15 cellular contexts compared by ENCODE assay signal in the genomic region with DNA sequence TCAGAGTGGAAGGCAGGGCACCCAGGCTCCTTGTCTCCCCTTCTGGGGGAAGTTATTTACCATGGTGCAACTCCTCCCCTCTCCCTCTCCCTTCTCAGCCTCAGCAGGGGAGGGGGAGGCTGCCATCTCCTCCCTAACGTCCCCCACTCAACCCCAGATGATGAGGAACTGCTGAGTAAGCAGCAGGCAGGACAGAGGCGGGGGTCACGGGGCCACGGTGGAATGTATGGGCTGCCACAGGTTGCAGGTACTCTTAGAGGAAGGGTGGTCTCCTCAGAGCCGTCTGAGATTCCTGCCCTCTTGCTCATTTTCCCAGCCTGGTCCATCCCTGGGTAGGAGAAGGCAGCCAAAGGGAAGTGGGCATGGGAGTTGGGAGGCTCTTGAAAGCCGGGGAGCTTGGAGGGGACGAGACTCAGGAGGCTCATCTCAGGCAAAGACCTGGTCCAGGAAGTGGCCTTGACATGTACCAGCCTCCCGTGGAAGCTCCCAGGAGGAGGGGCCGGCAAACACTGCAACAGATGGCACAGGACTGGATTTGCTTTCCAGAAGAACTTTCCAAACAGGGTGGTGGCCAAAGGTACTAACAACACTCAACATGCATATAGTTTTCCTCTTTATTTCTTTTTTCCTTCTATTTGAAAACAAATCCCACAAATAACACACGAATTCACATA. TPM values are rescaled to one million over a fixed set of nuclear protein-coding genes. Genes with fewer than 3 reads are reported as not detected.
A peak's percentile ranks its signal among the peaks of the same experiment; 100 is the strongest.
DNase-seq lines count a peak whose midpoint lies in the region; ATAC-seq, FAIRE-seq and TF ChIP-seq lines count a peak whose summit lies in the region.
"Had no signal": no experiment of that assay in that cellular context is flagged by ENCODE, and none has a peak within 500 bp of the region (broad histone marks: within the 10 kb centered on the region; RNA-seq: fewer than 3 reads in every experiment).

No MANE protein-coding gene starts in this region.

- TF ChIP-seq RAD21 in A549 (conservative IDR thresholded peaks at IDR 0.05 in 1 of 2, IDR thresholded peaks at IDR 0.05 in 1 of 2) = no peak

- peaks cover 37 to 78% (median 54%) of the 10 kb centered on the region in 7 donors for H3K4me1 Mint-ChIP-seq in naive thymus-derived CD4-positive, alpha-beta T cell

- H3K4me2 ChIP-seq in A549 = no peak overlapping the region

- peaks cover 0 to 2% (median 0%) of the 10 kb centered on the region in 5 donors for H3K36me3 Mint-ChIP-seq in naive thymus-derived CD4-positive, alpha-beta T cell

- TF ChIP-seq CTCF in A549 (IDR thresholded peaks at IDR 0.05) (no peak), adrenal gland (IDR thresholded peaks at IDR 0.05) (no peak)

- H3K27ac ChIP-seq in A549 (peak overlapping the region in 1 of 2 experiments; percentile 61; a peak in 3 of 6 replicates), adrenal gland (peak overlapping the region in 1 of 5 donors; percentile 0)
- H3K27ac ChIP-seq in naive thymus-derived CD4-positive, alpha-beta T cell (ENCODE audit: low read depth, low read length) = no peak overlapping the region
- H3K27ac ChIP-seq: tibial artery had no signal

- H3K9me3 ChIP-seq in A549 (no peaks in the 10 kb centered on the region), adrenal gland (replicated peaks in 1 of 3) (no peaks in the 10 kb centered on the region)
- no peaks in the 10 kb centered on the region for H3K9me3 ChIP-seq in naive thymus-derived CD4-positive, alpha-beta T cell (ENCODE audit: control insufficient read depth in 2 of 3, low read length in 3 of 3)
- H3K9me3 ChIP-seq: left lung, tibial artery had no signal

- TF ChIP-seq POLR2A in A549 (IDR thresholded peaks at IDR 0.05; ENCODE audit: low read length) (no peak), adrenal gland (IDR thresholded peaks at IDR 0.05) (no peak)

- POLR2A ChIA-PET in A549 (lab: Yijun Ruan, JAX) = no interaction called here
- POLR2A ChIA-PET in naive thymus-derived CD4-positive, alpha-beta T cell (lab: Charles Lee) = interaction anchor here (1.8 kb wide), 1 partner anchor 118 kb away, joined by 3 read pairs; no protein-coding TSS in a partner anchor

- ATAC-seq in A549 = no peak
- ATAC-seq in naive thymus-derived CD4-positive, alpha-beta T cell = no peak
- no peak for ATAC-seq in GM21526 (IDR thresholded peaks at IDR 0.05; ENCODE audit: low FRiP score, unreplicated experiment)
- ATAC-seq: left lung had no signal

- 63% methylated on average over 10 of the region's 10 CpGs for WGBS in A549 (ENCODE audit: missing lambda C conversion rate)
- WGBS in adrenal gland, 4 donors = 38 to 52% (median 46%) methylated on average over 8 to 10 of the region's 10 CpGs

- H3K9me3 Mint-ChIP-seq in naive thymus-derived CD4-positive, alpha-beta T cell = no peaks in the 10 kb centered on the region
- H3K9me3 Mint-ChIP-seq: activated T-helper 2 cell treated with anti-CD3 and anti-CD28 coated beads, Interferon-gamma antibody, Interleukin-2, Interleukin-4, amounts not matched to agents 10 μg/mL and 5 μg/mL and 100 μg/mL, durations not matched to agents 14 hours and 24 hours and 36 hours had no signal

- no peaks in the 10 kb centered on the region for H3K36me3 ChIP-seq in adrenal gland (replicated peaks in 1 of 2)
- H3K36me3 ChIP-seq in naive thymus-derived CD4-positive, alpha-beta T cell (ENCODE audit: control insufficient read depth in 2 of 3, insufficient read depth in 3 of 3, low read length in 3 of 3) = no peaks in the 10 kb centered on the region
- H3K36me3 ChIP-seq: left lung, tibial artery had no signal

- DNase-seq in A549 (ENCODE audit: low read depth in 1 of 2, low spot score in 1 of 2) (no peak), G401 (ENCODE audit: low spot score) (peak; percentile 66), adrenal gland (peak in 4 of 7 donors; percentile 49 to 65 (median 58)), LoVo (ENCODE audit: low spot score) (no peak), EL (no peak), T-helper 9 cell (no peak)
- DNase-seq in naive thymus-derived CD4-positive, alpha-beta T cell = no peak
- DNase-seq: activated CD4-positive, alpha-beta T cell treated with anti-CD3 and anti-CD28 coated beads for 48 hours; effector CD4-positive, alpha-beta T cell; left lung; Right ventricle myocardium superior; T1000; tibial artery had no signal

- no peak overlapping the region for H3K4me3 ChIP-seq in A549
- H3K4me3 ChIP-seq in adrenal gland = no peak overlapping the region
- no peak overlapping the region for H3K4me3 ChIP-seq in naive thymus-derived CD4-positive, alpha-beta T cell (ENCODE audit: low read length)
- H3K4me3 ChIP-seq: left lung, tibial artery had no signal

- peaks cover 28% of the 10 kb centered on the region for H3K4me1 ChIP-seq in A549
- peaks cover 6 to 16% of the 10 kb centered on the region in 2 donors for H3K4me1 ChIP-seq in adrenal gland (replicated peaks in 1 of 2)
- H3K4me1 ChIP-seq in naive thymus-derived CD4-positive, alpha-beta T cell (ENCODE audit: control insufficient read depth in 2 of 2, insufficient read depth in 2 of 2, low read length in 2 of 2) = peaks cover 21 to 57% of the 10 kb centered on the region in 2 donors

- H3K4me3 Mint-ChIP-seq in naive thymus-derived CD4-positive, alpha-beta T cell = no peak overlapping the region

- no peak for FAIRE-seq in A549 (lab: Jason Lieb, UNC)

- peak overlapping the region in 5 of 9 donors; percentile 10 to 86 (median 68) for H3K27ac Mint-ChIP-seq in naive thymus-derived CD4-positive, alpha-beta T cell

- no peak for TF ChIP-seq EP300 in A549 (IDR thresholded peaks at IDR 0.05)

- CTCF ChIA-PET in A549 (lab: Yijun Ruan, JAX) = interaction anchor here (1.1 kb wide), 1 partner anchor 22 kb away, joined by 3 read pairs; no protein-coding TSS in a partner anchor
- CTCF ChIA-PET in naive thymus-derived CD4-positive, alpha-beta T cell (lab: Charles Lee) = no interaction called here

- H3K27me3 ChIP-seq in adrenal gland = no peaks in the 10 kb centered on the region
- H3K27me3 ChIP-seq in naive thymus-derived CD4-positive, alpha-beta T cell (ENCODE audit: control insufficient read depth in 2 of 2, insufficient read depth in 2 of 2, low read length in 2 of 2) = no peaks in the 10 kb centered on the region
- H3K27me3 ChIP-seq: left lung, tibial artery had no signal

- H3K27me3 Mint-ChIP-seq in naive thymus-derived CD4-positive, alpha-beta T cell = peaks cover 0 to 4% (median 0%) of the 10 kb centered on the region in 5 donors

- intact Hi-C loops in adrenal gland (cut with DNase I) = no loop called here
- intact Hi-C loops in naive thymus-derived CD4-positive, alpha-beta T cell (cut with micrococcal nuclease) = no loop called here

- in situ Hi-C loops in G401 (cut with HindIII; ENCODE audit: low sequenced_read_pairs) = no loop called here

TF ChIP-seq in A549, 52 proteins besides CTCF, POLR2A, EP300 and RAD21:
- TF ChIP-seq MAFK (IDR thresholded peaks at IDR 0.05; ENCODE audit: partially characterized antibody) (peak; percentile 77), POLR2AphosphoS2 (conservative IDR thresholded peaks at IDR 0.05; ENCODE audit: low read length) (no peak)
TF ChIP-seq in A549: peak in this region for 1.

RNA-seq across cellular contexts. Expression of a gene that starts 19.0 kb away (rescaled TPM):
- 5.6 and 8.1 TPM in 2 replicates for polyA plus RNA-seq in A549 (2011; rRNA removed)
- 10.2 and 14.2 TPM in 2 replicates for polyA plus RNA-seq in A549 (2012; cell fraction: cytosol; rRNA removed)
- polyA plus RNA-seq in A549 (2012; cell fraction: nucleus; rRNA removed) = 14.1 and 18.1 TPM in 2 replicates
- polyA plus RNA-seq in A549 (2017; fragmentation: RNase III; extraction: RNeasy Plus Mini Kit Qiagen cat#74134 plus additional on column Dnase treatment) = 14.5 to 17.6 TPM (median 15.7 TPM) in 3 replicates
- polyA minus RNA-seq in A549 (2011; rRNA and poly(A)+ RNA removed) = 12.7 and 15.4 TPM in 2 replicates
- total RNA-seq in G401 (2014; rRNA removed; shearing (Covaris generic)) = 0.18 and 0.85 TPM in 2 replicates
- 10 to 100 TPM; 21.5 to 63.2 (median 30.3) TPM for total RNA-seq in adrenal gland
- polyA plus RNA-seq in adrenal gland = 10 to 100 TPM in 2 of 3 donors, 1 to 10 TPM in 1; 8.1 to 55.7 (median 32.5) TPM
- 100 to 1,000 TPM in 4 of 5 experiments, 10 to 100 TPM in 1; 45.4 to 182 (median 132) TPM for total RNA-seq in naive thymus-derived CD4-positive, alpha-beta T cell
- polyA plus RNA-seq in naive thymus-derived CD4-positive, alpha-beta T cell = 10 to 100 TPM; 27.2 to 51.2 TPM

Comparison
In these comparisons a context has a peak if more than half of its experiments do, and no peak if none do; other contexts are left out.
1. DNase-seq: peak in G401 (single experiment) and adrenal gland (4 of 7); none in A549 (0 of 2), naive thymus-derived CD4-positive, alpha-beta T cell (0 of 9), LoVo (single experiment), EL (single experiment) and T-helper 9 cell (single experiment).
2. RNA of a gene that starts 19.0 kb away (total RNA-seq): 45.4 to 182 TPM in naive thymus-derived CD4-positive, alpha-beta T cell and 21.5 to 63.2 TPM in adrenal gland; 0.18 to 0.85 TPM in G401; every median in the first group is over 10 times any median in the second.